In the genomic region with DNA sequence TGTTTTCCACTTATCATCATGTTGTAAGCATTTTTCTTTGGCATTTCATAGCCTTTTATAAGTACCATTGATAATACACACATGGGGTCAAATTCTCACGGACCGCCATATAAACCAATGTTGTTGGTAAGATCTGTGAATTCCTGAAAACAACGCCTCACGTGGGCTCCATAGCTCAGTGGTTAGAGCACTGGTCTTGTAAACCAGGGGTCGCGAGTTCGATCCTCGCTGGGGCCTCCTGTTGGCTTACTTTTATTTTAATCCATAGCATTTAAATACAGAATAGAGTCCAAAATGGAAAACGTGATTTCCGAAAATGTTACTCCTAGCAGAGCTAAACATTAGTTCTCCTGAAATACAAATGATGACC, we compare ENCODE assay signal across 8 cellular contexts.
DNase-seq lines count a peak whose midpoint lies in the region; ATAC-seq and TF ChIP-seq lines count a peak whose summit lies in the region.

No MANE protein-coding gene starts in this region.

- intact Hi-C loops in activated B cell treated with CpG ODN at 0.5 μM for 24 hours (cut with micrococcal nuclease) = loop anchor here (1.0 to 5.0 kb wide), 12 partner anchors 92 to 670 kb away; a partner anchor contains a TSS

- CTCF ChIA-PET in activated B cell treated with CpG ODN at 0.5 μM for 24 hours (lab: Charles Lee) = interaction anchor here (0.8 to 4.8 kb wide), 11 partner anchors 9 to 1654 kb away, joined by 3 to 69 read pairs (median 3); no protein-coding TSS in a partner anchor

- TF ChIP-seq CTCF in HFF-Myc (IDR thresholded peaks at IDR 0.05; ENCODE audit: low read depth, low read length, missing control alignments) = no peak
- no peak for TF ChIP-seq CTCF in activated B cell treated with CpG ODN at 0.5 μM for 24 hours (IDR thresholded peaks at IDR 0.05)

- peak overlapping the region; percentile 47 for H3K4me3 ChIP-seq in HFF-Myc (replicated peaks; ENCODE audit: low read depth, low read length)

- POLR2A ChIA-PET in activated B cell treated with CpG ODN at 0.5 μM for 24 hours (lab: Charles Lee) = interaction anchor here (0.8 to 2.3 kb wide), 6 partner anchors 10 to 248 kb away, joined by 3 to 19 read pairs (median 6); no protein-coding TSS in a partner anchor

- H3K36me3 Mint-ChIP-seq in activated B cell treated with CpG ODN at 0.5 μM for 24 hours (ENCODE audit: low read depth) = peaks cover 3% of the 10 kb centered on the region

- peak overlapping the region; percentile 92 for H3K4me3 Mint-ChIP-seq in activated B cell treated with CpG ODN at 0.5 μM for 24 hours

- H3K27ac Mint-ChIP-seq in activated B cell treated with CpG ODN at 0.5 μM for 24 hours = peak overlapping the region; percentile 98

- peaks cover 6% of the 10 kb centered on the region for H3K27me3 Mint-ChIP-seq in activated B cell treated with CpG ODN at 0.5 μM for 24 hours

- peak; percentile 45 for ATAC-seq in activated B cell treated with CpG ODN at 0.5 μM for 24 hours (ENCODE audit: low read depth)

- DNase-seq in GDM1 (lab: John Stamatoyannopoulos, UW) = peak; percentile 61
- DNase-seq in HFF-Myc (ENCODE audit: extremely low read depth, low read depth) = peak; percentile 43
- DNase-seq in NCI-H1092 treated with DMSO at 0.1 percent for 48 hours (lab: John Stamatoyannopoulos, UW) = peak; percentile 65
- peak; percentile 46 for DNase-seq in activated B cell treated with CpG ODN at 0.5 μM for 24 hours
- peak; percentile 64 for DNase-seq in central memory CD4-positive, alpha-beta T cell
- peak; percentile 43 for DNase-seq in kidney glomerular epithelial cell (lab: John Stamatoyannopoulos, UW)
- DNase-seq in stimulated activated CD4-positive, alpha-beta T cell treated with anti-CD3 and anti-CD28 coated beads, Interleukin-1b, Interleukin-23, amount 100 ng/mL, for 48 hours = peak; percentile 76
- DNase-seq in epidermal melanocyte (ENCODE audit: insufficient read length, low spot score) = no peak

- H3K4me1 Mint-ChIP-seq in activated B cell treated with CpG ODN at 0.5 μM for 24 hours = peaks cover 13% of the 10 kb centered on the region

- no peaks in the 10 kb centered on the region for H3K9me3 Mint-ChIP-seq in activated B cell treated with CpG ODN at 0.5 μM for 24 hours
